Comparison of ENCODE assay signal across 19 cellular contexts in the genomic region with DNA sequence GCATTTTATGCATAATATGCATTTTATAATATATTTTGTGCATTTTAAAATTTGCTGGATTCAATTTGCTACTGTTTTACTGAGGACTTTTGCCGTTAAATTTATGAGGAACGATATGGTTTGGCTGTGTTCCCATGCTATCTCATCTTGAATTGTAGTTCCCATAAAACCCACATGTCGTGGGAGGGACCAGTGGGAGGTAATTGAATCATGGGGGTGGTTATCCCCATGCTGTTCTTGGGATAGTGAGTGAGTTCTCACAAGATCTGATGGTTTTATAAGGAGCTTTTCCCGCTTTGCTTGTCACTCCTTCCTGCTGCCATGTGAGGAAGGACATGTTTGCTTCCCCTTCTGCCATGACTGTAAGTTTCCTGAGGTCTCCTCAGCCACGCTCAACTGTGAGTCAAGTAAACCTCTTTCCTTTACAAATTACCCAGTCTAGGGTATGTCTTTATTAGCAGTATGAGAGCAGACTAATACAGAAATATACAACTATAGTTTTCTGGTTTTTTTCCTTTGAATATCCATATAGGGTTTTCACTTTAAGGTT.
"Had no signal": no experiment of that assay in that cellular context is flagged by ENCODE, and none has a peak within 500 bp of the region (broad histone marks: within the 10 kb centered on the region; RNA-seq: fewer than 3 reads in every experiment).

No MANE protein-coding gene starts in this region.

- H3K4me1 Mint-ChIP-seq: activated CD4-positive, alpha-beta T cell treated with anti-CD3 and anti-CD28 coated beads, Interleukin-2, amount 10 ng/mL, durations not matched to agents 24 days and 14 days had no signal

- H3K4me2 ChIP-seq: smooth muscle cell had no signal

- H3K36me3 ChIP-seq: ovary had no signal

- H3K4me3 ChIP-seq: gastrocnemius medialis, ovary, smooth muscle cell, stomach had no signal

- FAIRE-seq: colon had no signal

- H3K27me3 ChIP-seq: brain microvascular endothelial cell, gastrocnemius medialis, ovary, stomach had no signal

- H3K27ac Mint-ChIP-seq: activated CD4-positive, alpha-beta T cell treated with anti-CD3 and anti-CD28 coated beads, Interleukin-2, amount 10 ng/mL, durations not matched to agents 24 days and 14 days; activated CD8-positive, alpha-beta T cell treated with anti-CD3 and anti-CD28 coated beads, Interleukin-2, amount 10 ng/mL, durations not matched to agents 7 days and 5 days; activated naive CD4-positive, alpha-beta T cell treated with anti-CD3 and anti-CD28 coated beads for 36 hours; activated naive CD8-positive, alpha-beta T cell treated with anti-CD3 and anti-CD28 coated beads, Interleukin-2, amount 50 U/mL, for 24 hours; activated T-cell treated with anti-CD3 and anti-CD28 coated beads, Interleukin-2, amount 50 U/mL, for 24 hours; activated T-helper 2 cell treated with anti-CD3 and anti-CD28 coated beads, Interferon-gamma antibody, Interleukin-2, Interleukin-4, amounts not matched to agents 10 μg/mL and 5 μg/mL and 100 μg/mL, durations not matched to agents 14 hours and 24 hours and 36 hours; naive thymus-derived CD8-positive, alpha-beta T cell had no signal

- H3K9me3 ChIP-seq: gastrocnemius medialis, ovary had no signal

- H3K4me3 Mint-ChIP-seq: activated CD4-positive, alpha-beta T cell treated with anti-CD3 and anti-CD28 coated beads, Interleukin-2, amount 10 ng/mL, durations not matched to agents 24 days and 14 days; activated CD8-positive, alpha-beta T cell treated with anti-CD3 and anti-CD28 coated beads, Interleukin-2, amount 10 ng/mL, durations not matched to agents 7 days and 5 days; activated naive CD4-positive, alpha-beta T cell treated with anti-CD3 and anti-CD28 coated beads for 36 hours; activated naive CD8-positive, alpha-beta T cell treated with anti-CD3 and anti-CD28 coated beads, Interleukin-2, amount 50 U/mL, for 24 hours; activated T-cell treated with anti-CD3 and anti-CD28 coated beads, Interleukin-2, amount 50 U/mL, for 24 hours; naive thymus-derived CD8-positive, alpha-beta T cell had no signal

- H3K27ac ChIP-seq: brain microvascular endothelial cell, gastrocnemius medialis, ovary, stomach had no signal

- DNase-seq: activated CD4-positive, alpha-beta T cell treated with anti-CD3 and anti-CD28 coated beads, Interleukin-2, amount 10 ng/mL, durations not matched to agents 24 days and 14 days; activated CD8-positive, alpha-beta T cell treated with anti-CD3 and anti-CD28 coated beads, Interleukin-2, amount 10 ng/mL, durations not matched to agents 7 days and 5 days; activated naive CD4-positive, alpha-beta T cell treated with anti-CD3 and anti-CD28 coated beads for 36 hours; activated naive CD8-positive, alpha-beta T cell treated with anti-CD3 and anti-CD28 coated beads, Interleukin-2, amount 50 U/mL, for 24 hours; activated T-cell treated with anti-CD3 and anti-CD28 coated beads, Interleukin-2, amount 50 U/mL, for 24 hours; brain microvascular endothelial cell; central memory CD4-positive, alpha-beta T cell; erythroblast; gastrocnemius medialis; kidney glomerular epithelial cell; left ventricle myocardium superior; naive thymus-derived CD8-positive, alpha-beta T cell; ovary; stimulated activated CD4-positive, alpha-beta T cell treated with anti-CD3 and anti-CD28 coated beads, Interleukin-4, amount 100 ng/mL, for 1 hour; stomach; trophoblast cell had no signal

- H3K27me3 Mint-ChIP-seq: activated CD4-positive, alpha-beta T cell treated with anti-CD3 and anti-CD28 coated beads, Interleukin-2, amount 10 ng/mL, durations not matched to agents 24 days and 14 days; activated naive CD8-positive, alpha-beta T cell treated with anti-CD3 and anti-CD28 coated beads, Interleukin-2, amount 50 U/mL, for 24 hours; activated T-cell treated with anti-CD3 and anti-CD28 coated beads, Interleukin-2, amount 50 U/mL, for 24 hours; naive thymus-derived CD8-positive, alpha-beta T cell had no signal
